In the genomic region with DNA sequence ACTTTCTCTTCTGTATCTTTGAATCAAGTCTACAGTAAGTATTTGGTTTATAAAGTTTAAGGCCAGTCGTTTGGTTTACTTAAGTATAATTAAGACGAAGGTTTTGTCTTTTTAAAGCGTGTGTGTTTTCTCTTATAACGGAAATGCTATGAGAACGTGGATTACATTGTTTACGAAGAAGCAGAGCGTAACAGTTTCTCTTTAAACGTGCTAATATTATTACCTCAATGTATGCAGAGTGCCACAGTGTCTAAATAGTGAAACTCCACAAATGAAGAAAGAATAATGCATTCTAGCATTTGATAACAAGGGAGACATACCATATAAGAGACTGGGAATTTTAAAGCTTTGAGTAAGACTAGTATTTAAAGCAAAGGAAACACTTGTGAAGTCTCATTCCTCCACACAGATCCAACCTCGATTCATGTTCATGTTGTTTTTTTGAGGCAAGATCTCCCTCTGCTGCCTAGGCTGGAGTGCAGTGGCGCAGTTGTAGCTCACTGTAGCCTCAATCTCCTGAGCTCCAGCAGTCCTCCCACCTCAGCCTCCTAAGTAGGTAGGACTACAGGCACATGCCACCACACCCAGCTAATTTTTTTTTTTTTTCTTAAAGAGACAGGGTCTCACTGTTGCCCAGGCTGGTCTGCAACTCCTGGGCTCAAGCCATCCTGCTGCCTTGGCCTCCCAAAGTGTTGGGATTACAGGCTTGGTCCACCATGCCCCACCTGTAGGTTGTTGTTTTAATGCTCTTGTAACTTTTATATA, we compare ENCODE assay signal across 8 cellular contexts. TPM values are rescaled to one million over a fixed set of nuclear protein-coding genes. Genes with fewer than 3 reads are reported as not detected.
DNase-seq lines count a peak whose midpoint lies in the region; ATAC-seq and TF ChIP-seq lines count a peak whose summit lies in the region.

No MANE protein-coding gene starts in this region.

- H4K20me1 ChIP-seq in DOHH2 (ENCODE audit: control insufficient read depth, insufficient read depth, low read depth, low read length), result peaks cover 12% of the 10 kb centered on the region
- H4K20me1 ChIP-seq in Karpas-422 (ENCODE audit: insufficient read depth, low read depth, low read length), result peaks cover 8% of the 10 kb centered on the region; the same call in 1 of the 2 replicates
- H4K20me1 ChIP-seq in neural cell (ENCODE audit: insufficient read depth), result no peaks in the 10 kb centered on the region

- H3K9me3 Mint-ChIP-seq in WTC11, result no peaks in the 10 kb centered on the region
- H3K9me3 Mint-ChIP-seq in endothelial cell (ENCODE audit: unreplicated experiment), result no peaks in the 10 kb centered on the region

- H3K36me3 ChIP-seq in DOHH2 (ENCODE audit: control insufficient read depth, low read length) (peaks cover 20% of the 10 kb centered on the region), Karpas-422 (ENCODE audit: insufficient read depth, low read length) (peaks cover 10% of the 10 kb centered on the region; the same call in 1 of the 2 replicates), neural cell (ENCODE audit: insufficient read depth, low read length) (no peaks in the 10 kb centered on the region)

- ATAC-seq in WTC11, result no peak
- ATAC-seq in HG03097 (IDR thresholded peaks at IDR 0.05; ENCODE audit: low FRiP score, unreplicated experiment), result no peak
- ATAC-seq in GM19467 (IDR thresholded peaks at IDR 0.05; ENCODE audit: unreplicated experiment), result no peak

- H3K9me2 ChIP-seq in DOHH2 (replicated peaks; ENCODE audit: control insufficient read depth, low read length) (no peaks in the 10 kb centered on the region), Karpas-422 (replicated peaks; ENCODE audit: insufficient read depth, low read length) (no peaks in the 10 kb centered on the region), neural cell (ENCODE audit: insufficient read depth, low read length) (no peaks in the 10 kb centered on the region)

- H3K36me3 Mint-ChIP-seq in WTC11 (peaks cover 7% of the 10 kb centered on the region), endothelial cell (ENCODE audit: low read depth, unreplicated experiment) (peaks cover 17% of the 10 kb centered on the region)

- peak overlapping the region; percentile 82 for H3K4me3 Mint-ChIP-seq in WTC11
- H3K4me3 Mint-ChIP-seq in endothelial cell (ENCODE audit: unreplicated experiment), result peak overlapping the region; percentile 91

- TF ChIP-seq CTCF in DOHH2 (IDR thresholded peaks at IDR 0.05; ENCODE audit: low read depth, low read length, poor library complexity, severe bottlenecking) (peak; percentile 61), WTC11 (IDR thresholded peaks at IDR 0.05) (no peak), endothelial cell (IDR thresholded peaks at IDR 0.05; ENCODE audit: unreplicated experiment) (no peak), neural cell (IDR thresholded peaks at IDR 0.05; ENCODE audit: poor library complexity, severe bottlenecking) (no peak)

- CTCF ChIA-PET in WTC11 (lab: Charles Lee), result interaction anchor here (0.6 to 1.3 kb wide), 4 partner anchors 51 to 250 kb away, joined by 3 to 6 read pairs (median 4); no protein-coding TSS in a partner anchor

- H3F3A ChIP-seq in DOHH2 (ENCODE audit: control insufficient read depth, insufficient read depth), result peaks cover 3% of the 10 kb centered on the region
- no peaks in the 10 kb centered on the region for H3F3A ChIP-seq in neural cell (ENCODE audit: insufficient read depth, low read length, poor library complexity, severe bottlenecking)

- H3K79me2 ChIP-seq in DOHH2 (ENCODE audit: control insufficient read depth, low read length) (peaks cover 74% of the 10 kb centered on the region), Karpas-422 (ENCODE audit: low read length) (peaks cover 67% of the 10 kb centered on the region), neural cell (replicated peaks; ENCODE audit: insufficient read depth, low read length) (peaks cover 52% of the 10 kb centered on the region)

- peaks cover 12% of the 10 kb centered on the region for H3K4me1 Mint-ChIP-seq in WTC11
- H3K4me1 Mint-ChIP-seq in endothelial cell (ENCODE audit: unreplicated experiment), result peaks cover 4% of the 10 kb centered on the region

- H3K27me3 ChIP-seq in DOHH2 (ENCODE audit: control insufficient read depth, low read length), result no peaks in the 10 kb centered on the region
- H3K27me3 ChIP-seq in Karpas-422 (ENCODE audit: low read length), result no peaks in the 10 kb centered on the region
- no peaks in the 10 kb centered on the region for H3K27me3 ChIP-seq in neural cell (ENCODE audit: insufficient read depth, low read depth, low read length)

- no peak for TF ChIP-seq EP300 in neural cell (conservative IDR thresholded peaks at IDR 0.05; ENCODE audit: poor library complexity, severe bottlenecking)

- H3K9ac ChIP-seq in Karpas-422 (ENCODE audit: low read length), result peak overlapping the region; percentile 80
- peak overlapping the region; percentile 72 for H3K9ac ChIP-seq in neural cell (ENCODE audit: low read length)

- DNase-seq in Karpas-422, result peak; percentile 64
- DNase-seq in WTC11 (ENCODE audit: low spot score), result no peak
- DNase-seq in endothelial cell (ENCODE audit: low spot score), result no peak
- DNase-seq in epidermal melanocyte (ENCODE audit: insufficient read length, low spot score), result no peak

- H3K27me3 Mint-ChIP-seq in WTC11 (ENCODE audit: low read depth) (no peaks in the 10 kb centered on the region), endothelial cell (ENCODE audit: unreplicated experiment) (peaks cover 9% of the 10 kb centered on the region)

- H3K4me2 ChIP-seq in DOHH2 (ENCODE audit: low read length) (peak overlapping the region; percentile 59), Karpas-422 (ENCODE audit: low read depth, low read length, poor library complexity, severe bottlenecking) (peak overlapping the region; percentile 86), neural cell (ENCODE audit: low read length) (peak overlapping the region; percentile 83)

- peak overlapping the region; percentile 76 for H3K27ac Mint-ChIP-seq in WTC11
- H3K27ac Mint-ChIP-seq in endothelial cell (ENCODE audit: unreplicated experiment), result peak overlapping the region; percentile 86

- H3K4me1 ChIP-seq in DOHH2 (ENCODE audit: control insufficient read depth, low read length) (peaks cover 20% of the 10 kb centered on the region), Karpas-422 (ENCODE audit: low read length) (peaks cover 18% of the 10 kb centered on the region)

- POLR2A ChIA-PET in WTC11 (lab: Charles Lee), result interaction anchor here (0.6 to 0.9 kb wide), 2 partner anchors 99 to 250 kb away, joined by 3 to 4 read pairs; no protein-coding TSS in a partner anchor

- peak overlapping the region; percentile 90 for H3K4me3 ChIP-seq in DOHH2 (ENCODE audit: low read length)
- H3K4me3 ChIP-seq in Karpas-422 (ENCODE audit: low read length), result peak overlapping the region; percentile 89
- H3K4me3 ChIP-seq in neural cell (ENCODE audit: low read length), result peak overlapping the region; percentile 93

- no peak for TF ChIP-seq RAD21 in neural cell (conservative IDR thresholded peaks at IDR 0.05)

- H3K9me3 ChIP-seq in DOHH2 (ENCODE audit: control insufficient read depth, insufficient read depth, low read length) (no peaks in the 10 kb centered on the region), Karpas-422 (ENCODE audit: low read length) (no peaks in the 10 kb centered on the region), neural cell (ENCODE audit: low read length) (no peaks in the 10 kb centered on the region)

- H3K27ac ChIP-seq in DOHH2 (ENCODE audit: low read depth, low read length) (peak overlapping the region; percentile 8), Karpas-422 (ENCODE audit: low read length) (peak overlapping the region; percentile 15), neural cell (ENCODE audit: low read length) (no peak overlapping the region)

- H2AFZ ChIP-seq in Karpas-422 (ENCODE audit: low read length) (no peak overlapping the region), neural cell (ENCODE audit: low read depth, low read length) (no peak overlapping the region)

TF ChIP-seq in WTC11, 78 proteins besides CTCF, POLR2A, EP300 and RAD21 (continues in another document):
- TF ChIP-seq, protein P1, sequence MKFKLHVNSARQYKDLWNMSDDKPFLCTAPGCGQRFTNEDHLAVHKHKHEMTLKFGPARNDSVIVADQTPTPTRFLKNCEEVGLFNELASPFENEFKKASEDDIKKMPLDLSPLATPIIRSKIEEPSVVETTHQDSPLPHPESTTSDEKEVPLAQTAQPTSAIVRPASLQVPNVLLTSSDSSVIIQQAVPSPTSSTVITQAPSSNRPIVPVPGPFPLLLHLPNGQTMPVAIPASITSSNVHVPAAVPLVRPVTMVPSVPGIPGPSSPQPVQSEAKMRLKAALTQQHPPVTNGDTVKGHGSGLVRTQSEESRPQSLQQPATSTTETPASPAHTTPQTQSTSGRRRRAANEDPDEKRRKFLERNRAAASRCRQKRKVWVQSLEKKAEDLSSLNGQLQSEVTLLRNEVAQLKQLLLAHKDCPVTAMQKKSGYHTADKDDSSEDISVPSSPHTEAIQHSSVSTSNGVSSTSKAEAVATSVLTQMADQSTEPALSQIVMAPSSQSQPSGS (CRISPR knock-in tag; IDR thresholded peaks at IDR 0.05; ENCODE audit: borderline replicate concordance, low read depth), result no peak
- TF ChIP-seq ESRRA (CRISPR knock-in tag; IDR thresholded peaks at IDR 0.05; ENCODE audit: borderline replicate concordance) (no peak), ZNF263 (CRISPR knock-in tag; IDR thresholded peaks at IDR 0.05; ENCODE audit: low read depth) (no peak)

TF ChIP-seq in neural cell, 6 proteins besides CTCF, POLR2A, EP300 and RAD21 (continues in another document):
- no peak for TF ChIP-seq MXI1 (conservative IDR thresholded peaks at IDR 0.05; ENCODE audit: poor library complexity, severe bottlenecking)
- no peak for TF ChIP-seq SMC3 (conservative IDR thresholded peaks at IDR 0.05; ENCODE audit: poor library complexity)
- no peak for TF ChIP-seq POLR2AphosphoS5 (IDR thresholded peaks at IDR 0.05)

RNA-seq across cellular contexts. Expression of a gene that starts 1.6 kb away (rescaled TPM):
- total RNA-seq in Karpas-422 (2014; rRNA removed; shearing (Covaris generic); ENCODE audit: low replicate concordance), result 6.8 and 10.2 TPM in 2 replicates
- total RNA-seq in WTC11 (2021) (15.9 to 17.1 TPM (median 16.4 TPM) in 3 replicates), endothelial cell (ENCODE audit: unreplicated experiment) (16.2 TPM)
- 8.1 and 8.8 TPM in 2 replicates for polyA plus RNA-seq in neural cell
- polyA minus RNA-seq in neural cell, result 21.2 and 23.6 TPM in 2 replicates

RNA-seq across cellular contexts. Expression of a gene that starts 47.3 kb away (rescaled TPM):
- 258 and 273 TPM in 2 replicates for total RNA-seq in Karpas-422 (2014; rRNA removed; shearing (Covaris generic); ENCODE audit: low replicate concordance)
- 101 to 112 TPM (median 109 TPM) in 3 replicates for total RNA-seq in WTC11 (2021)
- total RNA-seq in endothelial cell (ENCODE audit: unreplicated experiment), result 61.4 TPM
- polyA plus RNA-seq in neural cell, result 84.9 and 116 TPM in 2 replicates
- 99.6 and 168 TPM in 2 replicates for polyA minus RNA-seq in neural cell
